Comparison of ENCODE assay signal across 1 cellular context in genomic region chr4:67680568-67681222, GRCh38.
TF ChIP-seq lines count a peak whose summit lies in the region.

No MANE protein-coding gene starts in this region.

TF ChIP-seq in IMR-90, 13 proteins besides CTCF, POLR2A, EP300 and RAD21:
- no peak for TF ChIP-seq CHD1 (IDR thresholded peaks at IDR 0.05; ENCODE audit: low read depth, low read length)
- peak; percentile 49; the same call in 1 of the 2 replicates for TF ChIP-seq CEBPB (IDR thresholded peaks at IDR 0.05; ENCODE audit: low read depth, low read length)
